In genomic region chr1:175893192-175893591, GRCh38 we compare ENCODE assay signal across 24 cellular contexts.
"Had no signal": no experiment of that assay in that cellular context is flagged by ENCODE, and none has a peak within 500 bp of the region (broad histone marks: within the 10 kb centered on the region; RNA-seq: fewer than 3 reads in every experiment).

No MANE protein-coding gene starts in this region.

- H3K27ac Mint-ChIP-seq: immature natural killer cell; naive thymus-derived CD8-positive, alpha-beta T cell; stimulated activated memory B cell treated with anti-CD40 and anti-IgM and Interleukin-4, amounts not matched to agents 10 μg/mL and 1 μg/mL and 100 μg/mL, for 72 hours; stimulated activated naive CD8-positive, alpha-beta T cell treated with anti-CD3 and anti-CD28 coated beads, Interleukin-15, Interleukin-2, amounts not matched to agents 100 ng/mL and 50 ng/mL, for 24 hours had no signal

- DNase-seq: dorsolateral prefrontal cortex; effector CD8-positive, alpha-beta T cell; foreskin keratinocyte; immature natural killer cell; left colon; left ventricle myocardium superior; mammary epithelial cell; mucosa of descending colon; naive thymus-derived CD8-positive, alpha-beta T cell; posterior cingulate gyrus; spleen; stimulated activated CD4-positive, alpha-beta T cell treated with anti-CD3 and anti-CD28 coated beads, Interleukin-15, amount 100 ng/mL, for 24 hours; stimulated activated CD4-positive, alpha-beta T cell treated with anti-CD3 and anti-CD28 coated beads, Interleukin-1b, Interleukin-23, amount 100 ng/mL, for 48 hours; stimulated activated CD4-positive, alpha-beta T cell treated with anti-CD3 and anti-CD28 coated beads, Interleukin-4, amount 100 ng/mL, for 24 hours; testis; upper lobe of right lung had no signal

- H3K36me3 ChIP-seq: esophagus muscularis mucosa, neutrophil, spleen, tibial nerve, upper lobe of right lung, vagina had no signal

- H3K27ac ChIP-seq: coronary artery, dorsolateral prefrontal cortex, esophagus muscularis mucosa, foreskin keratinocyte, neutrophil, spleen, testis, tibial nerve, upper lobe of right lung, vagina had no signal

- H3K9me3 Mint-ChIP-seq: immature natural killer cell; stimulated activated naive CD8-positive, alpha-beta T cell treated with anti-CD3 and anti-CD28 coated beads, Interleukin-15, Interleukin-2, amounts not matched to agents 100 ng/mL and 50 ng/mL, for 24 hours had no signal

- H3K4me1 Mint-ChIP-seq: stimulated activated memory B cell treated with anti-CD40 and anti-IgM and Interleukin-4, amounts not matched to agents 10 μg/mL and 1 μg/mL and 100 μg/mL, for 72 hours had no signal

- H3K4me3 Mint-ChIP-seq: immature natural killer cell; naive thymus-derived CD8-positive, alpha-beta T cell; stimulated activated memory B cell treated with anti-CD40 and anti-IgM and Interleukin-4, amounts not matched to agents 10 μg/mL and 1 μg/mL and 100 μg/mL, for 72 hours; stimulated activated naive CD8-positive, alpha-beta T cell treated with anti-CD3 and anti-CD28 coated beads, Interleukin-15, Interleukin-2, amounts not matched to agents 100 ng/mL and 50 ng/mL, for 24 hours had no signal

- H3K27me3 ChIP-seq: dorsolateral prefrontal cortex, esophagus muscularis mucosa, foreskin keratinocyte, neutrophil, testis, tibial nerve, upper lobe of right lung, vagina had no signal

- H3K27me3 Mint-ChIP-seq: stimulated activated memory B cell treated with anti-CD40 and anti-IgM and Interleukin-4, amounts not matched to agents 10 μg/mL and 1 μg/mL and 100 μg/mL, for 72 hours; stimulated activated naive CD8-positive, alpha-beta T cell treated with anti-CD3 and anti-CD28 coated beads, Interleukin-15, Interleukin-2, amounts not matched to agents 100 ng/mL and 50 ng/mL, for 24 hours had no signal

- H3K4me3 ChIP-seq: coronary artery, dorsolateral prefrontal cortex, esophagus muscularis mucosa, mucosa of descending colon, spleen, testis, tibial nerve, upper lobe of right lung, vagina had no signal

- H3K4me1 ChIP-seq: esophagus muscularis mucosa, foreskin keratinocyte, spleen, testis, upper lobe of right lung, vagina had no signal

- H3K9me3 ChIP-seq: esophagus muscularis mucosa, mucosa of descending colon, neutrophil, testis, tibial nerve, upper lobe of right lung, vagina had no signal

- ATAC-seq: foreskin keratinocyte; left colon; left ventricle myocardium superior; mucosa of descending colon; naive thymus-derived CD8-positive, alpha-beta T cell; sciatic nerve; stimulated activated memory B cell treated with anti-CD40 and anti-IgM and Interleukin-4, amounts not matched to agents 10 μg/mL and 1 μg/mL and 100 μg/mL, for 72 hours; upper lobe of right lung had no signal
